Comparison of ENCODE assay signal across 10 cellular contexts in the genomic region with DNA sequence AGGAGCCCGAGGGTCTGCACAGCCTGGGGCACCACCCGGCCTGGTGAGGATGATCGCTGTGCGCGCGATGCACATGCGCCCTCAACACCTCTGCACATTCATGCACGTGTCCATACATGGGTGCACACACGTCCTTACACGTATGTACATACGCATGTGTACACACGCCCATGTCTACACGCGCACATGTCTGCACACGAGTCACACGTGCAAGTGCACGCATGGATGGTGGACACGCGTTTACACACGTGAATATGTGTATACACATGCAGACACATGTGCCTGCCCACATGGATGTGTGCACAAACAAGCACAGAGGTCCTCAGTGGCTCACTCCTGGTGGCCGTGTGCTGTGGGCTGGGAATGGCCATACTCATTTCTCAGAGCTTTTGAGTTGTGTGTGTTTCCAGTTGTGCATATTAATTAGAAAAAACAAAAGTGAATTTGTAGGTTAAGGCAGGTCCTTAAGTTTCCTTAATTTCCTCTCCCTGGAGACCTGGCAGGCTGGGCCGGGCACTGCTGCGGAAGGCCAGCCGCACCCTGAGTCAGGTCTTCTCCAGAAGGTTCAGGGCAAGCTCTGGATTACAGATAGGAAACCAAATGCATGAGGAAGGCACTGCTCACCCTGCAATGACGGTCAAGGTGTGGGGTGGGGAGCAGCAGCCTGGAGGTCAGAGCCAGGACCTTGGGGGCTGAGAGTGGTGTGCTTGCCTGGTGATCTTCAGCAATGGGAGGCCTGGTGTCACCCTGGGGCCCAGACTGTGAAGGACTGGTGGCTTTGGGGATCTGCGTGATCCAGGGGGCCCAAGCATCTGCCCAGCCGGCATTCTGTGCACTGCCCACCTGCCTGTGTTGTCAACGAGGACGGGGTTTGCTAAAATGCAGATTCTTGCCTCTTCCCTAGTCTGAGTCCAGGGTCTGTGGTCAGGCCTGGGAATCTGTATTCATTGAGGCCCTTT. TPM values are rescaled to one million over a fixed set of nuclear protein-coding genes. Genes with fewer than 3 reads are reported as not detected.
DNase-seq lines count a peak whose midpoint lies in the region; ATAC-seq and TF ChIP-seq lines count a peak whose summit lies in the region.
"Had no signal": no experiment of that assay in that cellular context is flagged by ENCODE, and none has a peak within 500 bp of the region (broad histone marks: within the 10 kb centered on the region; RNA-seq: fewer than 3 reads in every experiment).

No MANE protein-coding gene starts in this region.

- no peak overlapping the region for H3K4me3 Mint-ChIP-seq in HFFc6

- TF ChIP-seq CTCF in HFFc6 (IDR thresholded peaks at IDR 0.05) (no peak), fibroblast of pulmonary artery (IDR thresholded peaks at IDR 0.05; ENCODE audit: low read length, missing control alignments) (no peak)

- ATAC-seq in HG02981 (IDR thresholded peaks at IDR 0.05; ENCODE audit: unreplicated experiment): no peak
- ATAC-seq in GM18502 (IDR thresholded peaks at IDR 0.05; ENCODE audit: poor library complexity, unreplicated experiment): no peak

- no peak overlapping the region for H3K4me3 ChIP-seq in fibroblast of pulmonary artery (replicated peaks; ENCODE audit: low read depth, low read length)

- H3K27me3 Mint-ChIP-seq in HFFc6 (ENCODE audit: insufficient read depth): peaks cover 5% of the 10 kb centered on the region; the same call in 1 of the 2 replicates

- peaks cover 9% of the 10 kb centered on the region; the same call in 1 of the 2 replicates for H3K36me3 Mint-ChIP-seq in HFFc6 (ENCODE audit: low read depth)

- peaks cover 24% of the 10 kb centered on the region for H3K4me1 Mint-ChIP-seq in HFFc6 (ENCODE audit: low read depth)

- 0 out of 2 replicates have a peak, but pooled peaks cover 3% of the 10 kb centered on the region for H3K9me3 Mint-ChIP-seq in HFFc6

- H3K27ac Mint-ChIP-seq in HFFc6: no peak overlapping the region

- DNase-seq in HFFc6: peak; percentile 14
- peak; percentile 86 for DNase-seq in activated CD8-positive, alpha-beta memory T cell treated with anti-CD3 and anti-CD28 coated beads for 24 hours
- DNase-seq in fibroblast of pulmonary artery (ENCODE audit: low read depth): peak; percentile 38
- peak; percentile 50 to 53 for DNase-seq in stimulated activated CD4-positive, alpha-beta T cell treated with anti-CD3 and anti-CD28 coated beads, Interleukin-2, amount 100 ng/mL, for 24 hours
- no peak for DNase-seq in Kasumi-1 (lab: John Stamatoyannopoulos, UW)
- DNase-seq in NCI-H345 treated with DMSO at 0.1 percent for 48 hours (lab: John Stamatoyannopoulos, UW; ENCODE audit: unreplicated experiment): no peak
- DNase-seq: NCI-H1417 had no signal

RNA-seq across cellular contexts. Expression of gene RNU6ATAC, which starts 1.3 kb away (rescaled TPM):
- 100 to 1,000 TPM in 4 of 6 experiments, 10 to 100 TPM in 2; 23.5 to 228 (median 130) TPM for total RNA-seq in HFFc6 (2021; fragmentation: NEBNext Ultra II Directional; extraction: Animal tissue kit (Norgen Biotek cat#: 25700))
- total RNA-seq: renal cortical epithelial cell had no signal

RNA-seq across cellular contexts. Expression of gene WDR5, which starts 29.8 kb away (rescaled TPM):
- 10 to 100 TPM; 24.6 to 31.1 (median 26.8) TPM for total RNA-seq in HFFc6 (2021; fragmentation: NEBNext Ultra II Directional; extraction: Animal tissue kit (Norgen Biotek cat#: 25700))

Comparison
In these comparisons a context has a peak if more than half of its experiments do, and no peak if none do; other contexts are left out.
1. DNase-seq: peak in HFFc6 (single experiment), activated CD8-positive, alpha-beta memory T cell treated with anti-CD3 and anti-CD28 coated beads for 24 hours (single experiment), fibroblast of pulmonary artery (single experiment) and stimulated activated CD4-positive, alpha-beta T cell treated with anti-CD3 and anti-CD28 coated beads, Interleukin-2, amount 100 ng/mL, for 24 hours (2 of 2); none in Kasumi-1 (0 of 2) and NCI-H345 treated with DMSO at 0.1 percent for 48 hours (single experiment).